In the genomic region with DNA sequence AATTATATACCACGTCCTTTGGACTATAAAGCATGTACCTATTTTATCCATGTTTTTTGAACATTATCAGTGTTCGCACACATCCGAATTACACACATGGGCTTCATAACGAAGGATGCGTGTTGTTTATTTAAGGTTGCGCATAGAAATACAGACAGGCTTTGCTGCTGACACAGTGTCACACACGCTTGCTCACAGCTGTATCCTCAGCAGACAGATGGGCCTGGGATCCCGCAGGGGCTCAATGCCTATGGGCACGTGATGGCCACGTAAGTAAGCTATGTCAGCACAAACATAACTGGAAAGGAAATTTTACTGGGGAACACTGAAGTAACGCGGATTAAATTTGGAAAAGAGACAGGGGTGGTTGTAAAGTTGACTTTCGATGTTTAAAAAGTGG, we compare ENCODE assay signal across 15 cellular contexts.
"Had no signal": no experiment of that assay in that cellular context is flagged by ENCODE, and none has a peak within 500 bp of the region (broad histone marks: within the 10 kb centered on the region; RNA-seq: fewer than 3 reads in every experiment).

No MANE protein-coding gene starts in this region.

- ATAC-seq: activated CD8-positive, alpha-beta memory T cell treated with anti-CD3 and anti-CD28 coated beads, Interleukin-2, amount 10 ng/mL, durations not matched to agents 7 days and 5 days; left lung had no signal

- H3K9me3 Mint-ChIP-seq: activated T-cell treated with anti-CD3 and anti-CD28 coated beads, Interleukin-2, amount 50 U/mL, for 24 hours; naive B cell had no signal

- DNase-seq: activated CD8-positive, alpha-beta memory T cell treated with anti-CD3 and anti-CD28 coated beads, Interleukin-2, amount 10 ng/mL, durations not matched to agents 7 days and 5 days; activated effector memory CD4-positive, alpha-beta T cell treated with Interleukin-2 at 50 U/mL for 16 hours; activated naive CD4-positive, alpha-beta T cell treated with anti-CD3 and anti-CD28 coated beads, Interleukin-2, amount 50 U/mL, for 16 hours; activated T-cell treated with anti-CD3 and anti-CD28 coated beads, Interleukin-2, amount 50 U/mL, for 24 hours; islet precursor cell; left lung; mammary epithelial cell; naive B cell; stimulated activated CD4-positive, alpha-beta T cell treated with anti-CD3 and anti-CD28 coated beads, Interleukin-12 subunit alpha, Interleukin-12 subunit beta, amount 100 ng/mL, for 4 hours; stimulated activated CD4-positive, alpha-beta T cell treated with anti-CD3 and anti-CD28 coated beads, Interleukin-2, amount 100 ng/mL, for 24 hours; thyroid gland had no signal

- H3K4me2 ChIP-seq: hepatocyte had no signal

- H3K27ac ChIP-seq: hepatocyte, left lung, neutrophil, parathyroid adenoma, vagina had no signal

- H3K79me2 ChIP-seq: hepatocyte, parathyroid adenoma had no signal

- H3K27ac Mint-ChIP-seq: activated CD8-positive, alpha-beta memory T cell treated with anti-CD3 and anti-CD28 coated beads, Interleukin-2, amount 10 ng/mL, durations not matched to agents 7 days and 5 days had no signal

- H3K4me1 ChIP-seq: left lung, vagina had no signal

- H3K27me3 Mint-ChIP-seq: activated CD8-positive, alpha-beta memory T cell treated with anti-CD3 and anti-CD28 coated beads, Interleukin-2, amount 10 ng/mL, durations not matched to agents 7 days and 5 days; activated T-cell treated with anti-CD3 and anti-CD28 coated beads, Interleukin-2, amount 50 U/mL, for 24 hours; naive B cell had no signal

- H3K4me3 ChIP-seq: hepatocyte, left lung, thyroid gland, vagina had no signal

- H3K36me3 ChIP-seq: neutrophil had no signal

- H3K27me3 ChIP-seq: hepatocyte, left lung, neutrophil, thyroid gland, vagina had no signal

- H2AFZ ChIP-seq: hepatocyte, parathyroid adenoma had no signal

- H3K4me3 Mint-ChIP-seq: activated CD8-positive, alpha-beta memory T cell treated with anti-CD3 and anti-CD28 coated beads, Interleukin-2, amount 10 ng/mL, durations not matched to agents 7 days and 5 days; activated T-cell treated with anti-CD3 and anti-CD28 coated beads, Interleukin-2, amount 50 U/mL, for 24 hours; naive B cell had no signal

- H3K9me3 ChIP-seq: left lung, neutrophil, thyroid gland, vagina had no signal
